In the genomic region with DNA sequence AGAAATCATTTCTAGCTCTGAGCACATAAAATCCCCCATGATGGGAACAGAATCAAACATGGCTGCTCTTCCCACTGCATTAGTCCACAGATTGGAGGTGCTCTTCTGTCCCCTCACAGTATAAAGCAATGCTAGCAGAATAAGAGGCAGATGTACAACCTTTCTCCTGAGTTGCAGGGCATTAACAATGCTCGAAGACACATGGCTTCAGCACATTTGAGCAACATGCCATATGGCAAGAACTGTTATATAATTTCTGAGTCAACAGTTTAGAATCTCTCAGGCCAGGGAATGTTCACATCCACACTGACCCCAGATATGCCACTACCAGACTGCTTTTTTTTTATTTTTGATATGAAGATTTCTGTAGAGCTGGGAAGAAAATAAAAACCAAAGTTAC, we compare ENCODE assay signal across 14 cellular contexts.
DNase-seq lines count a peak whose midpoint lies in the region; ATAC-seq and TF ChIP-seq lines count a peak whose summit lies in the region.
"Had no signal": no experiment of that assay in that cellular context is flagged by ENCODE, and none has a peak within 500 bp of the region (broad histone marks: within the 10 kb centered on the region; RNA-seq: fewer than 3 reads in every experiment).

No MANE protein-coding gene starts in this region.

- H3K27me3 Mint-ChIP-seq in neural crest cell (ENCODE audit: low read depth): no peaks in the 10 kb centered on the region
- no peaks in the 10 kb centered on the region for H3K27me3 Mint-ChIP-seq in H9 (ENCODE audit: low read depth)

- H3K9me3 ChIP-seq in PC-3 (ENCODE audit: low read length) (no peaks in the 10 kb centered on the region), H9 (ENCODE audit: control insufficient read depth, low read depth, low read length) (no peaks in the 10 kb centered on the region)

- H2BK120ac ChIP-seq in H9 (ENCODE audit: low read depth, low read length, poor library complexity, severe bottlenecking): no peak overlapping the region

- peaks cover 24% of the 10 kb centered on the region for H3F3A ChIP-seq in PC-3 (ENCODE audit: low read length, unreplicated experiment)

- H2AFZ ChIP-seq in PC-3 (ENCODE audit: low read length) (no peak overlapping the region), H9 (ENCODE audit: low read length) (no peak overlapping the region)

- H3K9ac ChIP-seq in PC-3 (ENCODE audit: low read length) (peak overlapping the region; percentile 6; the same call in 1 of the 2 replicates), H9 (ENCODE audit: extremely low read depth, insufficient read length, low read length) (no peak overlapping the region)

- H2BK15ac ChIP-seq in H9 (ENCODE audit: low read depth, low read length): no peak overlapping the region

- H3K79me1 ChIP-seq in H9 (ENCODE audit: insufficient read depth, low read depth, low read length, poor library complexity, severe bottlenecking): no peaks in the 10 kb centered on the region

- no peak overlapping the region for H3K4ac ChIP-seq in H9 (ENCODE audit: low read depth, low read length)

- H3K18ac ChIP-seq in H9 (ENCODE audit: insufficient read length, low read depth, low read length): no peak overlapping the region

- H3K79me2 ChIP-seq in PC-3 (ENCODE audit: low read length) (no peaks in the 10 kb centered on the region; the same call in none of the 2 replicates), H9 (ENCODE audit: insufficient read depth, low read length) (no peaks in the 10 kb centered on the region)

- no peak overlapping the region for H2BK5ac ChIP-seq in H9 (ENCODE audit: insufficient read length, low read length)

- BruUV-seq in PC-3 (replicated peaks; lab: Mats Ljungman, UMichigan): no TSS peak

- intact Hi-C loops in PC-3 (cut with micrococcal nuclease): loop anchor here (10.0 kb wide), 1 partner anchor 377 kb away; no protein-coding TSS in a partner anchor

- H3K14ac ChIP-seq in H9 (ENCODE audit: insufficient read depth, low read length): no peak overlapping the region

- peaks cover 35% of the 10 kb centered on the region for H3K4me1 Mint-ChIP-seq in neural crest cell
- peaks cover 2 to 8% of the 10 kb centered on the region in 2 experiments; a peak in 1 of 4 replicates for H3K4me1 Mint-ChIP-seq in H9
- H3K4me1 Mint-ChIP-seq: activated CD4-positive, alpha-beta memory T cell treated with anti-CD3 and anti-CD28 coated beads, Interleukin-2, amount 10 ng/mL, durations not matched to agents 7 days and 5 days had no signal

- H3K27me3 ChIP-seq in PC-3 (ENCODE audit: low read length): no peaks in the 10 kb centered on the region
- H3K27me3 ChIP-seq in H9 (ENCODE audit: insufficient read depth, low read length): no peaks in the 10 kb centered on the region

- H3K9me3 Mint-ChIP-seq in neural crest cell (no peaks in the 10 kb centered on the region), H9 (no peaks in the 10 kb centered on the region)
- H3K9me3 Mint-ChIP-seq: activated CD4-positive, alpha-beta memory T cell treated with anti-CD3 and anti-CD28 coated beads, Interleukin-2, amount 10 ng/mL, durations not matched to agents 7 days and 5 days; CD4-positive, alpha-beta T cell had no signal

- peak overlapping the region; percentile 23 for H3K27ac Mint-ChIP-seq in neural crest cell (ENCODE audit: unreplicated experiment)
- H3K27ac Mint-ChIP-seq in H9: peak overlapping the region in 1 of 3 experiments; percentile 13; a peak in 1 of 7 replicates
- H3K27ac Mint-ChIP-seq: activated CD4-positive, alpha-beta memory T cell treated with anti-CD3 and anti-CD28 coated beads, Interleukin-2, amount 10 ng/mL, durations not matched to agents 7 days and 5 days; CD4-positive, alpha-beta T cell had no signal

- no peak overlapping the region for H2BK20ac ChIP-seq in H9 (ENCODE audit: low read depth, low read length, poor library complexity, severe bottlenecking)

- no peak overlapping the region for H4K91ac ChIP-seq in H9 (ENCODE audit: insufficient read length, low read depth, low read length)

- H4K5ac ChIP-seq in H9 (ENCODE audit: insufficient read length, low read depth, low read length): no peak overlapping the region

- H3K4me3 ChIP-seq in PC-3 (ENCODE audit: low read length): no peak overlapping the region
- H3K4me3 ChIP-seq: coronary artery, lung had no signal

- H3K27ac ChIP-seq in PC-3 (ENCODE audit: low read length) (peak overlapping the region; percentile 96), H9 (ENCODE audit: insufficient read length, low read depth, low read length) (no peak overlapping the region)

- H3K4me1 ChIP-seq in PC-3 (ENCODE audit: insufficient read depth, low read length) (peaks cover 66% of the 10 kb centered on the region), H9 (ENCODE audit: insufficient read depth, low read length) (no peaks in the 10 kb centered on the region)

- H3K4me2 ChIP-seq in PC-3 (ENCODE audit: low read length) (peak overlapping the region; percentile 27; the same call in 1 of the 2 replicates), H9 (ENCODE audit: insufficient read depth, insufficient read length, low read length) (no peak overlapping the region)

- no peak overlapping the region for H3K56ac ChIP-seq in H9 (ENCODE audit: insufficient read length, low read depth, low read length)

- WGBS in H9 (ENCODE audit: extremely low coverage, insufficient read length, low lambda C conversion rate): no CpG with 5 or more reads among the region's 1 CpG

- peaks cover 4% of the 10 kb centered on the region for H3K36me3 Mint-ChIP-seq in neural crest cell (ENCODE audit: low read depth)
- no peaks in the 10 kb centered on the region; a peak in 3 of 7 replicates for H3K36me3 Mint-ChIP-seq in H9 (ENCODE audit: insufficient read depth in 1 of 3, low read depth in 3 of 3)

- CTCF ChIA-PET in PC-3 (lab: Charles Lee): no interaction called here

- H3T11ph ChIP-seq in H9 (ENCODE audit: low read length): no peak overlapping the region

- H2AK5ac ChIP-seq in H9 (ENCODE audit: insufficient read length, low read length): no peak overlapping the region

- ATAC-seq in PC-3: no peak
- no peak for ATAC-seq in GM18520 (IDR thresholded peaks at IDR 0.05; ENCODE audit: unreplicated experiment)
- ATAC-seq in HG02678 (IDR thresholded peaks at IDR 0.05; ENCODE audit: unreplicated experiment): no peak

- no peak overlapping the region for H2BK12ac ChIP-seq in H9 (ENCODE audit: insufficient read length, low read depth, low read length)

- no peak overlapping the region for H3K4me3 Mint-ChIP-seq in neural crest cell
- no peak overlapping the region for H3K4me3 Mint-ChIP-seq in H9
- H3K4me3 Mint-ChIP-seq: activated CD4-positive, alpha-beta memory T cell treated with anti-CD3 and anti-CD28 coated beads, Interleukin-2, amount 10 ng/mL, durations not matched to agents 7 days and 5 days; CD4-positive, alpha-beta T cell had no signal

- H4K20me1 ChIP-seq in PC-3 (ENCODE audit: low read length) (no peaks in the 10 kb centered on the region), H9 (ENCODE audit: control insufficient read depth, insufficient read depth, insufficient read length) (no peaks in the 10 kb centered on the region)

- DNase-seq in DMS 273 (lab: John Stamatoyannopoulos, UW; ENCODE audit: unreplicated experiment) (peak; percentile 97), PC-3 (peak; percentile 62), epidermal melanocyte (ENCODE audit: insufficient read length, low spot score) (peak; percentile 28), neural crest cell (ENCODE audit: low read depth, low spot score) (no peak), H9 (no peak)
- no peak for DNase-seq in activated T-cell treated with anti-CD3 and anti-CD28 coated beads, Interleukin-2, amount 50 U/mL, for 48 hours
- DNase-seq: activated CD4-positive, alpha-beta memory T cell treated with anti-CD3 and anti-CD28 coated beads, Interleukin-2, amount 10 ng/mL, durations not matched to agents 7 days and 5 days; CD4-positive, alpha-beta T cell; MM.1S; stimulated activated CD4-positive, alpha-beta T cell treated with anti-CD3 and anti-CD28 coated beads, Interleukin-2, amount 100 ng/mL, for 48 hours had no signal

- no peak overlapping the region for H3K23ac ChIP-seq in H9 (ENCODE audit: insufficient read length, low read depth, low read length)

- H3K36me3 ChIP-seq in PC-3 (ENCODE audit: low read depth, low read length): no peaks in the 10 kb centered on the region

- H3K9me2 ChIP-seq in PC-3 (replicated peaks; ENCODE audit: low read length): no peaks in the 10 kb centered on the region

- H4K8ac ChIP-seq in H9 (replicated peaks; ENCODE audit: insufficient read length, low read depth, low read length): no peak overlapping the region

- POLR2A ChIA-PET in PC-3 (lab: Charles Lee; ENCODE audit: unreplicated experiment): no interaction called here

- no peak for TF ChIP-seq CTCF in PC-3 (conservative IDR thresholded peaks at IDR 0.05; ENCODE audit: low read depth, low read length)
- TF ChIP-seq CTCF in neural crest cell (conservative IDR thresholded peaks at IDR 0.05): no peak
- TF ChIP-seq CTCF in H9 (conservative IDR thresholded peaks at IDR 0.05): no peak

- no peaks in the 10 kb centered on the region for H3K23me2 ChIP-seq in H9 (ENCODE audit: insufficient read length, low read depth, low read length, poor library complexity, severe bottlenecking)

Comparison
In these comparisons a context has a peak if more than half of its experiments do, and no peak if none do; other contexts are left out.
1. DNase-seq: peak in DMS 273 (single experiment), PC-3 (single experiment) and epidermal melanocyte (single experiment); none in neural crest cell (single experiment), H9 (single experiment) and activated T-cell treated with anti-CD3 and anti-CD28 coated beads, Interleukin-2, amount 50 U/mL, for 48 hours (0 of 2).